Comparison of ENCODE assay signal across 1 cellular context in the genomic region with DNA sequence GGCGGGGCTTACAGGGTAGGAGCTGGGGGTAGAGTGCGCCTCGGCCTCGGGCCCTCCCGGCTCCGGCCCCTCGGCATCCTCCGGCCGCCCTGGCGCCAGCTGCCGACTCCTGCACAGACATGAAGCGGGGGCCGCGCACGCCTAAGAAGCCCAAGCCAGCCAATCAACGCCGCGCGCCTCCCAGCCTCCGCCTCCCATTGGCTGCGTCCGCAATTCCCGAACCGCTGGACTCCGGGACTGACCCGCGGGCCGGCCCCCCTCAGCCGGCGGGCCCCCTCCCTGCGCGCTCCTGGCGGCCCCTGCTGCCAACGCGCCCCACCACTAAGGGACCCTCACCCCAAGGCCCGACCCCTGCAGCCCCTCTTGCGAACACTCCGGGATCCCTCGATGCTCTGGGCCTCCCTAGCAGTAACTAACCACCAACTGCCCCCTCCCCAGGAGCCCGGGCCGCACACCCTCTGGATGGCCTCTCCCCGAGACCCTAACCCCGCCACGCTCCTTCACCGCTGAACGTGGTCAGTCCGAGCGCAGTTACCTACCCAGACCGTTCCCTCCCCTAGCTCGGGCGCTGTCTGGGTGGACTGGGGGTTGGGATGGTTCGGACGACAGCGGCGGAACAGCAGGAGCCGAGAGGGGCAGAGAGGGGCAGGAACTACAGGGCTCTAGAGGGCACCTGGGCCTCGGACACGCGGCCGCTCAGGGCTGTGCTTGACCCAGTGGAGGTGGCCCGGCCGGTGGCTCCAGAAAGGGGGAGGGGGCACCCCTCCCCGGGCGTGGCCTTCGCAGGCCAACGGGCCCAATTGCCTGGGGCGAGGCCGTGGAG.
TF ChIP-seq lines count a peak whose summit lies in the region.

No MANE protein-coding gene starts in this region.

TF ChIP-seq in K562, 482 proteins besides CTCF, POLR2A, EP300 and RAD21 (continued from another document and continues in another):
- TF ChIP-seq, protein P1, sequence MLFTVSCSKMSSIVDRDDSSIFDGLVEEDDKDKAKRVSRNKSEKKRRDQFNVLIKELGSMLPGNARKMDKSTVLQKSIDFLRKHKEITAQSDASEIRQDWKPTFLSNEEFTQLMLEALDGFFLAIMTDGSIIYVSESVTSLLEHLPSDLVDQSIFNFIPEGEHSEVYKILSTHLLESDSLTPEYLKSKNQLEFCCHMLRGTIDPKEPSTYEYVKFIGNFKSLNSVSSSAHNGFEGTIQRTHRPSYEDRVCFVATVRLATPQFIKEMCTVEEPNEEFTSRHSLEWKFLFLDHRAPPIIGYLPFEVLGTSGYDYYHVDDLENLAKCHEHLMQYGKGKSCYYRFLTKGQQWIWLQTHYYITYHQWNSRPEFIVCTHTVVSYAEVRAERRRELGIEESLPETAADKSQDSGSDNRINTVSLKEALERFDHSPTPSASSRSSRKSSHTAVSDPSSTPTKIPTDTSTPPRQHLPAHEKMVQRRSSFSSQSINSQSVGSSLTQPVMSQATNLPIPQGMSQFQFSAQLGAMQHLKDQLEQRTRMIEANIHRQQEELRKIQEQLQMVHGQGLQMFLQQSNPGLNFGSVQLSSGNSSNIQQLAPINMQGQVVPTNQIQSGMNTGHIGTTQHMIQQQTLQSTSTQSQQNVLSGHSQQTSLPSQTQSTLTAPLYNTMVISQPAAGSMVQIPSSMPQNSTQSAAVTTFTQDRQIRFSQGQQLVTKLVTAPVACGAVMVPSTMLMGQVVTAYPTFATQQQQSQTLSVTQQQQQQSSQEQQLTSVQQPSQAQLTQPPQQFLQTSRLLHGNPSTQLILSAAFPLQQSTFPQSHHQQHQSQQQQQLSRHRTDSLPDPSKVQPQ (CRISPR knock-in tag; IDR thresholded peaks at IDR 0.05; ENCODE audit: borderline replicate concordance): no peak
- no peak for TF ChIP-seq HMG20A (CRISPR knock-in tag; conservative IDR thresholded peaks at IDR 0.05)
- TF ChIP-seq SRSF1 (IDR thresholded peaks at IDR 0.05; ENCODE audit: low read depth, low read length): no peak
- no peak for TF ChIP-seq ZC3H11A (IDR thresholded peaks at IDR 0.05; ENCODE audit: low read depth, low read length)
- no peak for TF ChIP-seq NCOA6 (IDR thresholded peaks at IDR 0.05)
- TF ChIP-seq ZNF77 (CRISPR knock-in tag; IDR thresholded peaks at IDR 0.05): no peak
- no peak for TF ChIP-seq ZNF316 (IDR thresholded peaks at IDR 0.05)
- no peak for TF ChIP-seq PHB2 (IDR thresholded peaks at IDR 0.05; ENCODE audit: low read depth)
- TF ChIP-seq MCM5 (IDR thresholded peaks at IDR 0.05; ENCODE audit: low read depth): no peak
- TF ChIP-seq KLF6 (CRISPR knock-in tag; IDR thresholded peaks at IDR 0.05; ENCODE audit: borderline replicate concordance): no peak; the same call in 1 of the 2 replicates
- TF ChIP-seq SUPT5H (IDR thresholded peaks at IDR 0.05): peak; percentile 76
- TF ChIP-seq ATF7 (IDR thresholded peaks at IDR 0.05): 0 out of 2 replicates have a peak, but pooled peaks have one; percentile 28
- TF ChIP-seq, protein P2, sequence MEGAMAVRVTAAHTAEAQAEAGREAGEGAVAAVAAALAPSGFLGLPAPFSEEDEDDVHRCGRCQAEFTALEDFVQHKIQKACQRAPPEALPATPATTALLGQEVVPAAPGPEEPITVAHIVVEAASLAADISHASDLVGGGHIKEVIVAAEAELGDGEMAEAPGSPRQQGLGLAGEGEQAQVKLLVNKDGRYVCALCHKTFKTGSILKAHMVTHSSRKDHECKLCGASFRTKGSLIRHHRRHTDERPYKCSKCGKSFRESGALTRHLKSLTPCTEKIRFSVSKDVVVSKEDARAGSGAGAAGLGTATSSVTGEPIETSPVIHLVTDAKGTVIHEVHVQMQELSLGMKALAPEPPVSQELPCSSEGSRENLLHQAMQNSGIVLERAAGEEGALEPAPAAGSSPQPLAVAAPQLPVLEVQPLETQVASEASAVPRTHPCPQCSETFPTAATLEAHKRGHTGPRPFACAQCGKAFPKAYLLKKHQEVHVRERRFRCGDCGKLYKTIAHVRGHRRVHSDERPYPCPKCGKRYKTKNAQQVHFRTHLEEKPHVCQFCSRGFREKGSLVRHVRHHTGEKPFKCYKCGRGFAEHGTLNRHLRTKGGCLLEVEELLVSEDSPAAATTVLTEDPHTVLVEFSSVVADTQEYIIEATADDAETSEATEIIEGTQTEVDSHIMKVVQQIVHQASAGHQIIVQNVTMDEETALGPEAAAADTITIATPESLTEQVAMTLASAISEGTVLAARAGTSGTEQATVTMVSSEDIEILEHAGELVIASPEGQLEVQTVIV (CRISPR knock-in tag; IDR thresholded peaks at IDR 0.05; ENCODE audit: borderline replicate concordance): no peak
- TF ChIP-seq, protein P3, sequence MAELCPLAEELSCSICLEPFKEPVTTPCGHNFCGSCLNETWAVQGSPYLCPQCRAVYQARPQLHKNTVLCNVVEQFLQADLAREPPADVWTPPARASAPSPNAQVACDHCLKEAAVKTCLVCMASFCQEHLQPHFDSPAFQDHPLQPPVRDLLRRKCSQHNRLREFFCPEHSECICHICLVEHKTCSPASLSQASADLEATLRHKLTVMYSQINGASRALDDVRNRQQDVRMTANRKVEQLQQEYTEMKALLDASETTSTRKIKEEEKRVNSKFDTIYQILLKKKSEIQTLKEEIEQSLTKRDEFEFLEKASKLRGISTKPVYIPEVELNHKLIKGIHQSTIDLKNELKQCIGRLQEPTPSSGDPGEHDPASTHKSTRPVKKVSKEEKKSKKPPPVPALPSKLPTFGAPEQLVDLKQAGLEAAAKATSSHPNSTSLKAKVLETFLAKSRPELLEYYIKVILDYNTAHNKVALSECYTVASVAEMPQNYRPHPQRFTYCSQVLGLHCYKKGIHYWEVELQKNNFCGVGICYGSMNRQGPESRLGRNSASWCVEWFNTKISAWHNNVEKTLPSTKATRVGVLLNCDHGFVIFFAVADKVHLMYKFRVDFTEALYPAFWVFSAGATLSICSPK (IDR thresholded peaks at IDR 0.05; ENCODE audit: borderline replicate concordance): no peak
- no peak for TF ChIP-seq NFATC3 (IDR thresholded peaks at IDR 0.05)
- TF ChIP-seq SOX6 (IDR thresholded peaks at IDR 0.05): no peak
- TF ChIP-seq ZNF224 (CRISPR knock-in tag; IDR thresholded peaks at IDR 0.05): no peak
- TF ChIP-seq KHSRP (IDR thresholded peaks at IDR 0.05): no peak
- TF ChIP-seq ZNF324 (CRISPR knock-in tag; IDR thresholded peaks at IDR 0.05): no peak
- no peak for TF ChIP-seq SIN3B (IDR thresholded peaks at IDR 0.05; ENCODE audit: low read depth)
- no peak for TF ChIP-seq ETS2 (tag; IDR thresholded peaks at IDR 0.05; ENCODE audit: borderline replicate concordance, poor library complexity, severe bottlenecking)
- TF ChIP-seq MTF1 (CRISPR knock-in tag; IDR thresholded peaks at IDR 0.05; ENCODE audit: borderline replicate concordance): no peak
- TF ChIP-seq, protein P4, sequence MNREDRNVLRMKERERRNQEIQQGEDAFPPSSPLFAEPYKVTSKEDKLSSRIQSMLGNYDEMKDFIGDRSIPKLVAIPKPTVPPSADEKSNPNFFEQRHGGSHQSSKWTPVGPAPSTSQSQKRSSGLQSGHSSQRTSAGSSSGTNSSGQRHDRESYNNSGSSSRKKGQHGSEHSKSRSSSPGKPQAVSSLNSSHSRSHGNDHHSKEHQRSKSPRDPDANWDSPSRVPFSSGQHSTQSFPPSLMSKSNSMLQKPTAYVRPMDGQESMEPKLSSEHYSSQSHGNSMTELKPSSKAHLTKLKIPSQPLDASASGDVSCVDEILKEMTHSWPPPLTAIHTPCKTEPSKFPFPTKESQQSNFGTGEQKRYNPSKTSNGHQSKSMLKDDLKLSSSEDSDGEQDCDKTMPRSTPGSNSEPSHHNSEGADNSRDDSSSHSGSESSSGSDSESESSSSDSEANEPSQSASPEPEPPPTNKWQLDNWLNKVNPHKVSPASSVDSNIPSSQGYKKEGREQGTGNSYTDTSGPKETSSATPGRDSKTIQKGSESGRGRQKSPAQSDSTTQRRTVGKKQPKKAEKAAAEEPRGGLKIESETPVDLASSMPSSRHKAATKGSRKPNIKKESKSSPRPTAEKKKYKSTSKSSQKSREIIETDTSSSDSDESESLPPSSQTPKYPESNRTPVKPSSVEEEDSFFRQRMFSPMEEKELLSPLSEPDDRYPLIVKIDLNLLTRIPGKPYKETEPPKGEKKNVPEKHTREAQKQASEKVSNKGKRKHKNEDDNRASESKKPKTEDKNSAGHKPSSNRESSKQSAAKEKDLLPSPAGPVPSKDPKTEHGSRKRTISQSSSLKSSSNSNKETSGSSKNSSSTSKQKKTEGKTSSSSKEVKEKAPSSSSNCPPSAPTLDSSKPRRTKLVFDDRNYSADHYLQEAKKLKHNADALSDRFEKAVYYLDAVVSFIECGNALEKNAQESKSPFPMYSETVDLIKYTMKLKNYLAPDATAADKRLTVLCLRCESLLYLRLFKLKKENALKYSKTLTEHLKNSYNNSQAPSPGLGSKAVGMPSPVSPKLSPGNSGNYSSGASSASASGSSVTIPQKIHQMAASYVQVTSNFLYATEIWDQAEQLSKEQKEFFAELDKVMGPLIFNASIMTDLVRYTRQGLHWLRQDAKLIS (CRISPR knock-in tag; IDR thresholded peaks at IDR 0.05): no peak; the same call in 1 of the 2 replicates
- TF ChIP-seq L3MBTL2 (IDR thresholded peaks at IDR 0.05): peak; percentile 57; the same call in 1 of the 2 replicates
- no peak for TF ChIP-seq ZNF282 (CRISPR knock-in tag; IDR thresholded peaks at IDR 0.05)
- TF ChIP-seq SMARCA5 (IDR thresholded peaks at IDR 0.05): no peak
- TF ChIP-seq, protein P5, sequence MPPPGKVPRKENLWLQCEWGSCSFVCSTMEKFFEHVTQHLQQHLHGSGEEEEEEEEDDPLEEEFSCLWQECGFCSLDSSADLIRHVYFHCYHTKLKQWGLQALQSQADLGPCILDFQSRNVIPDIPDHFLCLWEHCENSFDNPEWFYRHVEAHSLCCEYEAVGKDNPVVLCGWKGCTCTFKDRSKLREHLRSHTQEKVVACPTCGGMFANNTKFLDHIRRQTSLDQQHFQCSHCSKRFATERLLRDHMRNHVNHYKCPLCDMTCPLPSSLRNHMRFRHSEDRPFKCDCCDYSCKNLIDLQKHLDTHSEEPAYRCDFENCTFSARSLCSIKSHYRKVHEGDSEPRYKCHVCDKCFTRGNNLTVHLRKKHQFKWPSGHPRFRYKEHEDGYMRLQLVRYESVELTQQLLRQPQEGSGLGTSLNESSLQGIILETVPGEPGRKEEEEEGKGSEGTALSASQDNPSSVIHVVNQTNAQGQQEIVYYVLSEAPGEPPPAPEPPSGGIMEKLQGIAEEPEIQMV (tag; conservative IDR thresholded peaks at IDR 0.05; ENCODE audit: low read depth): no peak
- no peak for TF ChIP-seq MCM3 (IDR thresholded peaks at IDR 0.05)
- no peak for TF ChIP-seq STAG1 (CRISPR knock-in tag; IDR thresholded peaks at IDR 0.05; ENCODE audit: borderline replicate concordance)
- no peak for TF ChIP-seq PCBP2 (IDR thresholded peaks at IDR 0.05; ENCODE audit: low read depth, low read length, poor library complexity, severe bottlenecking)
- TF ChIP-seq CHCHD3 (CRISPR knock-in tag; IDR thresholded peaks at IDR 0.05): no peak
- no peak for TF ChIP-seq ERF (CRISPR knock-in tag; IDR thresholded peaks at IDR 0.05)
- no peak for TF ChIP-seq ZNF766 (CRISPR knock-in tag; conservative IDR thresholded peaks at IDR 0.05)
- TF ChIP-seq, protein P6, sequence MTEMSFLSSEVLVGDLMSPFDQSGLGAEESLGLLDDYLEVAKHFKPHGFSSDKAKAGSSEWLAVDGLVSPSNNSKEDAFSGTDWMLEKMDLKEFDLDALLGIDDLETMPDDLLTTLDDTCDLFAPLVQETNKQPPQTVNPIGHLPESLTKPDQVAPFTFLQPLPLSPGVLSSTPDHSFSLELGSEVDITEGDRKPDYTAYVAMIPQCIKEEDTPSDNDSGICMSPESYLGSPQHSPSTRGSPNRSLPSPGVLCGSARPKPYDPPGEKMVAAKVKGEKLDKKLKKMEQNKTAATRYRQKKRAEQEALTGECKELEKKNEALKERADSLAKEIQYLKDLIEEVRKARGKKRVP (CRISPR knock-in tag; IDR thresholded peaks at IDR 0.05): no peak
- TF ChIP-seq TAF1 (IDR thresholded peaks at IDR 0.05; ENCODE audit: control insufficient read depth, extremely low read depth, insufficient read depth, low read length, severe bottlenecking): peak; percentile 72
- no peak for TF ChIP-seq ZNF668 (CRISPR knock-in tag; IDR thresholded peaks at IDR 0.05)
- TF ChIP-seq SMAD1 (IDR thresholded peaks at IDR 0.05; ENCODE audit: low read depth, low read length, partially characterized antibody): peak; percentile 71
- TF ChIP-seq, protein P7, sequence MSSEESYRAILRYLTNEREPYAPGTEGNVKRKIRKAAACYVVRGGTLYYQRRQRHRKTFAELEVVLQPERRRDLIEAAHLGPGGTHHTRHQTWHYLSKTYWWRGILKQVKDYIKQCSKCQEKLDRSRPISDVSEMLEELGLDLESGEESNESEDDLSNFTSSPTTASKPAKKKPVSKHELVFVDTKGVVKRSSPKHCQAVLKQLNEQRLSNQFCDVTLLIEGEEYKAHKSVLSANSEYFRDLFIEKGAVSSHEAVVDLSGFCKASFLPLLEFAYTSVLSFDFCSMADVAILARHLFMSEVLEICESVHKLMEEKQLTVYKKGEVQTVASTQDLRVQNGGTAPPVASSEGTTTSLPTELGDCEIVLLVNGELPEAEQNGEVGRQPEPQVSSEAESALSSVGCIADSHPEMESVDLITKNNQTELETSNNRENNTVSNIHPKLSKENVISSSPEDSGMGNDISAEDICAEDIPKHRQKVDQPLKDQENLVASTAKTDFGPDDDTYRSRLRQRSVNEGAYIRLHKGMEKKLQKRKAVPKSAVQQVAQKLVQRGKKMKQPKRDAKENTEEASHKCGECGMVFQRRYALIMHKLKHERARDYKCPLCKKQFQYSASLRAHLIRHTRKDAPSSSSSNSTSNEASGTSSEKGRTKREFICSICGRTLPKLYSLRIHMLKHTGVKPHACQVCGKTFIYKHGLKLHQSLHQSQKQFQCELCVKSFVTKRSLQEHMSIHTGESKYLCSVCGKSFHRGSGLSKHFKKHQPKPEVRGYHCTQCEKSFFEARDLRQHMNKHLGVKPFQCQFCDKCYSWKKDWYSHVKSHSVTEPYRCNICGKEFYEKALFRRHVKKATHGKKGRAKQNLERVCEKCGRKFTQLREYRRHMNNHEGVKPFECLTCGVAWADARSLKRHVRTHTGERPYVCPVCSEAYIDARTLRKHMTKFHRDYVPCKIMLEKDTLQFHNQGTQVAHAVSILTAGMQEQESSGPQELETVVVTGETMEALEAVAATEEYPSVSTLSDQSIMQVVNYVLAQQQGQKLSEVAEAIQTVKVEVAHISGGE (CRISPR knock-in tag; IDR thresholded peaks at IDR 0.05): no peak
- TF ChIP-seq, protein P8, sequence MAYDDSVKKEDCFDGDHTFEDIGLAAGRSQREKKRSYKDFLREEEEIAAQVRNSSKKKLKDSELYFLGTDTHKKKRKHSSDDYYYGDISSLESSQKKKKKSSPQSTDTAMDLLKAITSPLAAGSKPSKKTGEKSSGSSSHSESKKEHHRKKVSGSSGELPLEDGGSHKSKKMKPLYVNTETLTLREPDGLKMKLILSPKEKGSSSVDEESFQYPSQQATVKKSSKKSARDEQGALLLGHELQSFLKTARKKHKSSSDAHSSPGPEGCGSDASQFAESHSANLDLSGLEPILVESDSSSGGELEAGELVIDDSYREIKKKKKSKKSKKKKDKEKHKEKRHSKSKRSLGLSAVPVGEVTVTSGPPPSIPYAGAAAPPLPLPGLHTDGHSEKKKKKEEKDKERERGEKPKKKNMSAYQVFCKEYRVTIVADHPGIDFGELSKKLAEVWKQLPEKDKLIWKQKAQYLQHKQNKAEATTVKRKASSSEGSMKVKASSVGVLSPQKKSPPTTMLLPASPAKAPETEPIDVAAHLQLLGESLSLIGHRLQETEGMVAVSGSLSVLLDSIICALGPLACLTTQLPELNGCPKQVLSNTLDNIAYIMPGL (CRISPR knock-in tag; IDR thresholded peaks at IDR 0.05): no peak
- TF ChIP-seq PTBP1 (IDR thresholded peaks at IDR 0.05; ENCODE audit: low read depth, low read length): no peak
- TF ChIP-seq ZC3H4 (CRISPR knock-in tag; IDR thresholded peaks at IDR 0.05; ENCODE audit: borderline replicate concordance): no peak
- TF ChIP-seq ZBTB8A (IDR thresholded peaks at IDR 0.05; ENCODE audit: partially characterized antibody): no peak
- no peak; the same call in 1 of the 2 replicates for TF ChIP-seq GTF2E2 (tag; IDR thresholded peaks at IDR 0.05)
- no peak for TF ChIP-seq RBM14 (IDR thresholded peaks at IDR 0.05; ENCODE audit: borderline replicate concordance, insufficient read depth, low read depth, low read length)
- no peak for TF ChIP-seq ZNF583 (CRISPR knock-in tag; IDR thresholded peaks at IDR 0.05)
